Comparison of ENCODE assay signal across 30 cellular contexts in the genomic region with DNA sequence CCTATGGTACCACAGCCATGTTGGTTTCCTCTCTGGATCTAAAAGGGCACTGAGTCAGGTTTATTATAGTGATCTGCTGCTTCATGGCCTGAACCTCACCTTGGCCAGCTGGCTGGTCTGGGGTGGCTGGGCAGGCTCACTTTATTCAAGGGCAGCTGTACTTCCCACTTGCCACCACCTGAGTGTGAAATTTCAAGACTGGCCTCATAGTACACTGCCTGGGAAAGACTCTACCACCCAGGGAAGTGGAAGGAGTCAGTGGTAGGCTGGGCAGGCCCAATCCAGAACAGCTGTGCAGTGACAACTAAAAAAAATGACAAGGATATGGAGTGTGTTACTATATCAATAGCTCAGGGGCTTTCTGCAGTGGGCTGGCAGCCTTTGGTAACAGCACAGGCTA. TPM values are rescaled to one million over a fixed set of nuclear protein-coding genes. Genes with fewer than 3 reads are reported as not detected.
DNase-seq lines count a peak whose midpoint lies in the region; ATAC-seq, FAIRE-seq and TF ChIP-seq lines count a peak whose summit lies in the region.
"Had no signal": no experiment of that assay in that cellular context is flagged by ENCODE, and none has a peak within 500 bp of the region (broad histone marks: within the 10 kb centered on the region; RNA-seq: fewer than 3 reads in every experiment).

No MANE protein-coding gene starts in this region.

- no peaks in the 10 kb centered on the region for H3K9me3 ChIP-seq in A549
- H3K9me3 ChIP-seq: BE2C had no signal

- CTCF ChIA-PET in A549 (lab: Yijun Ruan, JAX) = interaction anchor here (0.6 to 1.1 kb wide), 3 partner anchors 24 to 249 kb away, joined by 3 to 4 read pairs (median 3); no protein-coding TSS in a partner anchor
- CTCF ChIA-PET in activated CD4-positive, alpha-beta memory T cell treated with anti-CD3 and anti-CD28 coated beads for 36 hours (lab: Charles Lee) = interaction anchor here (1.3 kb wide), 1 partner anchor 249 kb away, joined by 3 read pairs; no protein-coding TSS in a partner anchor

- TF ChIP-seq EP300 in A549 (IDR thresholded peaks at IDR 0.05) = no peak

- no peak for TF ChIP-seq CTCF in A549 (IDR thresholded peaks at IDR 0.05)

- peaks cover 59% of the 10 kb centered on the region for H3K36me3 Mint-ChIP-seq in T-helper 2 cell treated with Interferon-gamma antibody and Interleukin-4, amounts not matched to agents 5 μg/mL and 100 μg/mL, for 36 hours (ENCODE audit: low read depth)
- peaks cover 39% of the 10 kb centered on the region for H3K36me3 Mint-ChIP-seq in activated CD4-positive, alpha-beta memory T cell treated with anti-CD3 and anti-CD28 coated beads for 36 hours

- H3K27ac ChIP-seq in A549 = no peak overlapping the region
- H3K27ac ChIP-seq: 22Rv1, GM23248, KMS-11, PC-9 had no signal

- H3K9me3 Mint-ChIP-seq in T-helper 2 cell treated with Interferon-gamma antibody and Interleukin-4, amounts not matched to agents 5 μg/mL and 100 μg/mL, for 36 hours = no peaks in the 10 kb centered on the region
- no peaks in the 10 kb centered on the region for H3K9me3 Mint-ChIP-seq in activated CD4-positive, alpha-beta memory T cell treated with anti-CD3 and anti-CD28 coated beads for 36 hours
- H3K9me3 Mint-ChIP-seq: CD14-positive monocyte, HFFc6, IgD-negative memory B cell had no signal

- no peak overlapping the region for H3K4me2 ChIP-seq in A549
- H3K4me2 ChIP-seq: KMS-11, PC-9 had no signal

- H3K4me1 Mint-ChIP-seq in T-helper 2 cell treated with Interferon-gamma antibody and Interleukin-4, amounts not matched to agents 5 μg/mL and 100 μg/mL, for 36 hours (ENCODE audit: low read depth) = peaks cover 20% of the 10 kb centered on the region
- H3K4me1 Mint-ChIP-seq in activated CD4-positive, alpha-beta memory T cell treated with anti-CD3 and anti-CD28 coated beads for 36 hours (ENCODE audit: low read depth) = peaks cover 20% of the 10 kb centered on the region

- DNase-seq in T-helper 2 cell treated with Interferon-gamma antibody and Interleukin-4, amounts not matched to agents 5 μg/mL and 100 μg/mL, for 36 hours (ENCODE audit: low spot score) = no peak
- no peak for DNase-seq in T-helper 2 cell
- DNase-seq in A549 (ENCODE audit: low read depth in 1 of 2, low spot score in 1 of 2) = no peak
- no peak for DNase-seq in activated CD4-positive, alpha-beta memory T cell treated with anti-CD3 and anti-CD28 coated beads for 36 hours
- peak; percentile 75 for DNase-seq in myocyte (ENCODE audit: low read depth)
- DNase-seq in effector CD8-positive, alpha-beta T cell (lab: John Stamatoyannopoulos, UW) = no peak
- no peak for DNase-seq in GM03348 (ENCODE audit: low spot score)
- DNase-seq: ACHN, BE2C, DMS153, DND-41, GM23248, H7, HFFc6, MM.1S, NCI-H1048, NCI-H1417, NCI-H1694, NCI-H2029 treated with DMSO at 0.1 percent for 48 hours, NCI-H446 treated with DMSO at 0.1 percent for 48 hours, NCI-H526, NCI-H82, PC-9, Right ventricle myocardium superior, RPMI8226 had no signal

- no peak for TF ChIP-seq POLR2A in A549 (IDR thresholded peaks at IDR 0.05; ENCODE audit: low read length)

- H3K4me3 Mint-ChIP-seq in T-helper 2 cell treated with Interferon-gamma antibody and Interleukin-4, amounts not matched to agents 5 μg/mL and 100 μg/mL, for 36 hours = no peak overlapping the region
- H3K4me3 Mint-ChIP-seq in activated CD4-positive, alpha-beta memory T cell treated with anti-CD3 and anti-CD28 coated beads for 36 hours = no peak overlapping the region
- H3K4me3 Mint-ChIP-seq: CD14-positive monocyte, HFFc6 had no signal

- no peak overlapping the region for H3K4me3 ChIP-seq in A549
- H3K4me3 ChIP-seq: GM23248, PC-9 had no signal

- intact Hi-C loops in activated CD4-positive, alpha-beta memory T cell treated with anti-CD3 and anti-CD28 coated beads for 36 hours (cut with micrococcal nuclease) = no loop called here

- no peak for TF ChIP-seq RAD21 in A549 (conservative IDR thresholded peaks at IDR 0.05 in 1 of 2, IDR thresholded peaks at IDR 0.05 in 1 of 2)

- H3K27me3 Mint-ChIP-seq in T-helper 2 cell treated with Interferon-gamma antibody and Interleukin-4, amounts not matched to agents 5 μg/mL and 100 μg/mL, for 36 hours (ENCODE audit: low read depth) = no peaks in the 10 kb centered on the region
- H3K27me3 Mint-ChIP-seq in activated CD4-positive, alpha-beta memory T cell treated with anti-CD3 and anti-CD28 coated beads for 36 hours = no peaks in the 10 kb centered on the region
- H3K27me3 Mint-ChIP-seq: IgD-negative memory B cell had no signal

- FAIRE-seq in A549 (lab: Jason Lieb, UNC) = no peak
- FAIRE-seq: GM18507 had no signal

- POLR2A ChIA-PET in A549 (lab: Yijun Ruan, JAX) = interaction anchor here (1.1 kb wide), 1 partner anchor 9 kb away, joined by 4 read pairs; a partner anchor contains a TSS
- POLR2A ChIA-PET in activated CD4-positive, alpha-beta memory T cell treated with anti-CD3 and anti-CD28 coated beads for 36 hours (lab: Charles Lee) = no interaction called here

- ATAC-seq in A549 = peak; percentile 49 to 71; a peak in 5 of 6 replicates

- H3K27ac Mint-ChIP-seq in T-helper 2 cell treated with Interferon-gamma antibody and Interleukin-4, amounts not matched to agents 5 μg/mL and 100 μg/mL, for 36 hours = peak overlapping the region; percentile 32
- H3K27ac Mint-ChIP-seq in activated CD4-positive, alpha-beta memory T cell treated with anti-CD3 and anti-CD28 coated beads for 36 hours = peak overlapping the region; percentile 19
- H3K27ac Mint-ChIP-seq: HFFc6, IgD-negative memory B cell had no signal

- peaks cover 13% of the 10 kb centered on the region; the same call in 2 of the 3 replicates for H3K4me1 ChIP-seq in A549
- H3K4me1 ChIP-seq: BE2C had no signal

TF ChIP-seq in A549, 52 proteins besides CTCF, POLR2A, EP300 and RAD21 (continues in another document):
- TF ChIP-seq POLR2AphosphoS2 (conservative IDR thresholded peaks at IDR 0.05; ENCODE audit: low read length) (no peak), RFX5 (IDR thresholded peaks at IDR 0.05) (no peak), EHF (CRISPR knock-in tag; IDR thresholded peaks at IDR 0.05) (no peak), KDM1A (IDR thresholded peaks at IDR 0.05; ENCODE audit: low read depth) (no peak), CHD4 (IDR thresholded peaks at IDR 0.05; ENCODE audit: borderline replicate concordance) (no peak), ZFP36 (IDR thresholded peaks at IDR 0.05; ENCODE audit: borderline replicate concordance, partially characterized antibody) (no peak), CBX2 (IDR thresholded peaks at IDR 0.05; ENCODE audit: borderline replicate concordance, low read depth) (no peak), KDM5A (IDR thresholded peaks at IDR 0.05) (no peak), ZNF302 (CRISPR knock-in tag; IDR thresholded peaks at IDR 0.05) (no peak), HDAC2 (IDR thresholded peaks at IDR 0.05) (no peak), CEBPB (IDR thresholded peaks at IDR 0.05) (no peak), TFCP2L1 (CRISPR knock-in tag; IDR thresholded peaks at IDR 0.05) (no peak), BHLHE40 (IDR thresholded peaks at IDR 0.05; ENCODE audit: low read depth, low read length) (no peak), MAFK (IDR thresholded peaks at IDR 0.05; ENCODE audit: partially characterized antibody) (no peak)
- TF ChIP-seq, protein P1, sequence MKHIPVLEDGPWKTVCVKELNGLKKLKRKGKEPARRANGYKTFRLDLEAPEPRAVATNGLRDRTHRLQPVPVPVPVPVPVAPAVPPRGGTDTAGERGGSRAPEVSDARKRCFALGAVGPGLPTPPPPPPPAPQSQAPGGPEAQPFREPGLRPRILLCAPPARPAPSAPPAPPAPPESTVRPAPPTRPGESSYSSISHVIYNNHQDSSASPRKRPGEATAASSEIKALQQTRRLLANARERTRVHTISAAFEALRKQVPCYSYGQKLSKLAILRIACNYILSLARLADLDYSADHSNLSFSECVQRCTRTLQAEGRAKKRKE (CRISPR knock-in tag; IDR thresholded peaks at IDR 0.05; ENCODE audit: low read depth) = no peak

RNA-seq across cellular contexts. Expression of a gene that starts 8.8 kb away (rescaled TPM):
- 33.6 and 38.5 TPM in 2 replicates for polyA plus RNA-seq in A549 (2011; rRNA removed)
- 21.7 and 25.1 TPM in 2 replicates for polyA plus RNA-seq in A549 (2012; cell fraction: cytosol; rRNA removed)
- 11.1 and 16.7 TPM in 2 replicates for polyA plus RNA-seq in A549 (2012; cell fraction: nucleus; rRNA removed)
- polyA plus RNA-seq in A549 (2017; fragmentation: RNase III; extraction: RNeasy Plus Mini Kit Qiagen cat#74134 plus additional on column Dnase treatment) = 29.2 to 30.1 TPM (median 30.1 TPM) in 3 replicates
- polyA minus RNA-seq in A549 (2011; rRNA and poly(A)+ RNA removed) = 16.4 and 18.2 TPM in 2 replicates
- total RNA-seq in activated CD4-positive, alpha-beta memory T cell treated with anti-CD3 and anti-CD28 coated beads for 36 hours = 10 to 100 TPM; 33.4 to 34.2 TPM
- total RNA-seq in myocyte = 30.4 and 33.0 TPM in 2 replicates
- polyA plus RNA-seq in myocyte (2012) = 26.2 TPM

RNA-seq across cellular contexts. Expression of a gene that starts 23.3 kb away (rescaled TPM):
- polyA plus RNA-seq in A549 (2011; rRNA removed) (80.6 and 94.7 TPM in 2 replicates), A549 (2017; fragmentation: RNase III; extraction: RNeasy Plus Mini Kit Qiagen cat#74134 plus additional on column Dnase treatment) (87.1 to 90.0 TPM (median 88.6 TPM) in 3 replicates)
- polyA plus RNA-seq in A549 (2012; cell fraction: cytosol; rRNA removed) = 152 and 188 TPM in 2 replicates
- 182 and 230 TPM in 2 replicates for polyA plus RNA-seq in A549 (2012; cell fraction: nucleus; rRNA removed)
- polyA minus RNA-seq in A549 (2011; rRNA and poly(A)+ RNA removed) = 24.8 and 25.0 TPM in 2 replicates
- total RNA-seq in activated CD4-positive, alpha-beta memory T cell treated with anti-CD3 and anti-CD28 coated beads for 36 hours = 10 to 100 TPM; 71.7 to 72.4 TPM
- 127 and 146 TPM in 2 replicates for total RNA-seq in myocyte
- 52.5 TPM for polyA plus RNA-seq in myocyte (2012)

RNA-seq across cellular contexts. Expression of a gene that starts 30.9 kb away (rescaled TPM):
- polyA plus RNA-seq in A549 (2011; rRNA removed) = 8.4 and 10.7 TPM in 2 replicates
- 5.3 and 7.3 TPM in 2 replicates for polyA plus RNA-seq in A549 (2012; cell fraction: cytosol; rRNA removed)
- polyA plus RNA-seq in A549 (2012; cell fraction: nucleus; rRNA removed) = 9.0 and 10.2 TPM in 2 replicates
- 8.1 to 11.6 TPM (median 11.2 TPM) in 3 replicates for polyA plus RNA-seq in A549 (2017; fragmentation: RNase III; extraction: RNeasy Plus Mini Kit Qiagen cat#74134 plus additional on column Dnase treatment)
- 19.7 and 21.2 TPM in 2 replicates for polyA minus RNA-seq in A549 (2011; rRNA and poly(A)+ RNA removed)
- 1 to 10 TPM; 3.0 to 3.2 TPM for total RNA-seq in activated CD4-positive, alpha-beta memory T cell treated with anti-CD3 and anti-CD28 coated beads for 36 hours
- total RNA-seq in myocyte = 17.0 and 19.5 TPM in 2 replicates
- polyA plus RNA-seq in myocyte (2012) = 24.4 TPM

RNA-seq across cellular contexts. Expression of a gene that starts 37.7 kb away (rescaled TPM):
- polyA plus RNA-seq in A549 (2011; rRNA removed) (60.2 and 71.2 TPM in 2 replicates), A549 (2017; fragmentation: RNase III; extraction: RNeasy Plus Mini Kit Qiagen cat#74134 plus additional on column Dnase treatment) (25.5 to 31.1 TPM (median 29.5 TPM) in 3 replicates)
- polyA plus RNA-seq in A549 (2012; cell fraction: cytosol; rRNA removed) = 27.7 and 47.2 TPM in 2 replicates
- polyA plus RNA-seq in A549 (2012; cell fraction: nucleus; rRNA removed) = 27.3 and 40.0 TPM in 2 replicates
- 104 and 109 TPM in 2 replicates for polyA minus RNA-seq in A549 (2011; rRNA and poly(A)+ RNA removed)
- total RNA-seq in activated CD4-positive, alpha-beta memory T cell treated with anti-CD3 and anti-CD28 coated beads for 36 hours = 10 to 100 TPM; 19.2 to 20.9 TPM
- 7.6 and 7.7 TPM in 2 replicates for total RNA-seq in myocyte
- polyA plus RNA-seq in myocyte (2012) = 19.7 TPM
